ENCODE assay signal across 16 cellular contexts in genomic region chr5:120540097-120540496, GRCh38.
DNase-seq lines count a peak whose midpoint lies in the region; ATAC-seq, FAIRE-seq and TF ChIP-seq lines count a peak whose summit lies in the region.
"Had no signal": no experiment of that assay in that cellular context is flagged by ENCODE, and none has a peak within 500 bp of the region (broad histone marks: within the 10 kb centered on the region; RNA-seq: fewer than 3 reads in every experiment).

No MANE protein-coding gene starts in this region.

- no peaks in the 10 kb centered on the region for H3K9me2 ChIP-seq in GM23338 (ENCODE audit: insufficient read depth)

- no peak for FAIRE-seq in astrocyte (lab: Jason Lieb, UNC)
- FAIRE-seq: GM12878, GM18507 had no signal

- no peaks in the 10 kb centered on the region for H3F3A ChIP-seq in GM23338 (replicated peaks; ENCODE audit: low read depth)
- H3F3A ChIP-seq in neural progenitor cell (ENCODE audit: low read depth): no peaks in the 10 kb centered on the region

- no peak overlapping the region for H3K4me3 ChIP-seq in ACC112 (ENCODE audit: low read depth, low read length)
- no peak overlapping the region for H3K4me3 ChIP-seq in GM23338
- no peak overlapping the region for H3K4me3 ChIP-seq in astrocyte (ENCODE audit: insufficient read depth, low read depth, low read length)
- H3K4me3 ChIP-seq in neural progenitor cell: no peak overlapping the region
- no peak overlapping the region for H3K4me3 ChIP-seq in gastrocnemius medialis
- H3K4me3 ChIP-seq: GM12878 had no signal

- peaks cover 53% of the 10 kb centered on the region for H3K4me1 ChIP-seq in ACC112 (ENCODE audit: control insufficient read depth, insufficient read depth, low read length, unreplicated experiment)
- H3K4me1 ChIP-seq in GM23338 (ENCODE audit: insufficient read depth): 0 out of 2 replicates have a peak, but pooled peaks cover 3% of the 10 kb centered on the region
- H3K4me1 ChIP-seq in astrocyte (ENCODE audit: insufficient read depth, low read length): peaks cover 17% of the 10 kb centered on the region
- no peaks in the 10 kb centered on the region for H3K4me1 ChIP-seq in neural progenitor cell
- H3K4me1 ChIP-seq in gastrocnemius medialis: peaks cover 0 to 18% of the 10 kb centered on the region in 2 donors

- no peak for TF ChIP-seq CTCF in GM23338 (conservative IDR thresholded peaks at IDR 0.05; ENCODE audit: low read depth in 2 of 2)
- TF ChIP-seq CTCF in astrocyte (IDR thresholded peaks at IDR 0.05; ENCODE audit: insufficient read depth, low read depth, low read length): no peak
- no peak for TF ChIP-seq CTCF in neural progenitor cell (IDR thresholded peaks at IDR 0.05)
- no peak for TF ChIP-seq CTCF in GM20000 (IDR thresholded peaks at IDR 0.05; ENCODE audit: extremely low read depth, missing control alignments)
- no peak for TF ChIP-seq CTCF in gastrocnemius medialis (IDR thresholded peaks at IDR 0.05 in 4 of 5, conservative IDR thresholded peaks at IDR 0.05 in 1 of 5)

- H3K9me3 Mint-ChIP-seq in GM23338: no peaks in the 10 kb centered on the region
- H3K9me3 Mint-ChIP-seq in astrocyte (ENCODE audit: unreplicated experiment): no peaks in the 10 kb centered on the region
- H3K9me3 Mint-ChIP-seq in neural progenitor cell: no peaks in the 10 kb centered on the region

- no peaks in the 10 kb centered on the region for H3K9me3 ChIP-seq in astrocyte (ENCODE audit: insufficient read depth, low read depth, low read length)
- no peaks in the 10 kb centered on the region for H3K9me3 ChIP-seq in neural progenitor cell (ENCODE audit: low read depth)
- H3K9me3 ChIP-seq in gastrocnemius medialis: no peaks in the 10 kb centered on the region

- H3K27ac ChIP-seq in ACC112 (ENCODE audit: low read depth, low read length) (peak overlapping the region; percentile 41), GM23338 (ENCODE audit: low read depth) (no peak overlapping the region), astrocyte (ENCODE audit: low read depth, low read length) (peak overlapping the region; percentile 38), neural progenitor cell (no peak overlapping the region), gastrocnemius medialis (no peak overlapping the region)

- in situ Hi-C loops in gastrocnemius medialis (cut with MboI; ENCODE audit: low sequenced_read_pairs in 4 of 4): no loop called here

- peaks cover 44% of the 10 kb centered on the region for H3K79me2 ChIP-seq in ACC112 (ENCODE audit: control insufficient read depth, insufficient read depth, low read length, unreplicated experiment)
- H3K79me2 ChIP-seq in GM23338 (replicated peaks; ENCODE audit: insufficient read depth): no peaks in the 10 kb centered on the region
- H3K79me2 ChIP-seq in astrocyte (ENCODE audit: insufficient read depth, low read length): peaks cover 34% of the 10 kb centered on the region
- no peaks in the 10 kb centered on the region for H3K79me2 ChIP-seq in neural progenitor cell (ENCODE audit: low read depth)

- no peak overlapping the region for H3K27ac Mint-ChIP-seq in GM23338
- H3K27ac Mint-ChIP-seq in astrocyte (ENCODE audit: unreplicated experiment): no peak overlapping the region
- H3K27ac Mint-ChIP-seq in neural progenitor cell: no peak overlapping the region
- H3K27ac Mint-ChIP-seq: CD4-positive, alpha-beta T cell had no signal

- H4K20me1 ChIP-seq in GM23338 (replicated peaks; ENCODE audit: insufficient read depth): no peaks in the 10 kb centered on the region
- no peaks in the 10 kb centered on the region for H4K20me1 ChIP-seq in astrocyte (ENCODE audit: insufficient read depth, low read length)
- H4K20me1 ChIP-seq in neural progenitor cell (ENCODE audit: low read depth): no peaks in the 10 kb centered on the region

- H3K27me3 ChIP-seq in ACC112 (ENCODE audit: insufficient read depth, low read length): no peaks in the 10 kb centered on the region
- no peaks in the 10 kb centered on the region for H3K27me3 ChIP-seq in GM23338 (ENCODE audit: insufficient read depth)
- H3K27me3 ChIP-seq in astrocyte (ENCODE audit: insufficient read depth, low read length): no peaks in the 10 kb centered on the region
- no peaks in the 10 kb centered on the region for H3K27me3 ChIP-seq in neural progenitor cell
- no peaks in the 10 kb centered on the region for H3K27me3 ChIP-seq in gastrocnemius medialis

- H3K9ac ChIP-seq in astrocyte (ENCODE audit: low read length) (no peak overlapping the region), neural progenitor cell (no peak overlapping the region)

- H3K36me3 ChIP-seq in ACC112 (ENCODE audit: insufficient read depth, low read length): no peaks in the 10 kb centered on the region; the same call in 1 of the 2 replicates
- H3K36me3 ChIP-seq in GM23338 (ENCODE audit: insufficient read depth): no peaks in the 10 kb centered on the region; the same call in 1 of the 2 replicates
- H3K36me3 ChIP-seq in astrocyte (ENCODE audit: insufficient read depth, low read length): no peaks in the 10 kb centered on the region
- no peaks in the 10 kb centered on the region for H3K36me3 ChIP-seq in neural progenitor cell
- H3K36me3 ChIP-seq in gastrocnemius medialis: no peaks in the 10 kb centered on the region

- H3K4me2 ChIP-seq in GM23338 (no peak overlapping the region), astrocyte (ENCODE audit: low read length) (no peak overlapping the region), neural progenitor cell (no peak overlapping the region)

- intact Hi-C loops in gastrocnemius medialis (cut with DNase I; ENCODE audit: low total_unique reads): no loop called here

- peaks cover 4% of the 10 kb centered on the region for H3K27me3 Mint-ChIP-seq in GM23338 (ENCODE audit: insufficient read depth, low read depth, poor library complexity)
- no peaks in the 10 kb centered on the region for H3K27me3 Mint-ChIP-seq in astrocyte (ENCODE audit: low read depth, unreplicated experiment)
- H3K27me3 Mint-ChIP-seq in neural progenitor cell (ENCODE audit: insufficient read depth, low read depth): peaks cover 2% of the 10 kb centered on the region
- H3K27me3 Mint-ChIP-seq: CD4-positive, alpha-beta T cell had no signal

- no peak for DNase-seq in GM23338 (ENCODE audit: low spot score)
- DNase-seq in astrocyte (ENCODE audit: low read depth): no peak
- no peak for DNase-seq in neural progenitor cell (ENCODE audit: low spot score)
- no peak for DNase-seq in kidney tubule cell (ENCODE audit: low spot score)
- no peak for DNase-seq in GM20000 (ENCODE audit: low spot score)
- no peak for DNase-seq in gastrocnemius medialis
- DNase-seq: 8988T; ACHN; C1 segment of cervical spinal cord; CD4-positive, alpha-beta T cell; DMS79; H7 had no signal

- peak overlapping the region; percentile 21 for H2AFZ ChIP-seq in ACC112 (ENCODE audit: low read length, unreplicated experiment)
- 0 out of 2 replicates have a peak overlapping the region, but pooled peaks have one; percentile 8 for H2AFZ ChIP-seq in GM23338
- H2AFZ ChIP-seq in astrocyte (ENCODE audit: low read depth, low read length): no peak overlapping the region
- peak overlapping the region; percentile 15 for H2AFZ ChIP-seq in neural progenitor cell (replicated peaks)

- TF ChIP-seq POLR2A in gastrocnemius medialis (IDR thresholded peaks at IDR 0.05): no peak

- ATAC-seq in GM23338: no peak; the same call in 2 of the 3 replicates
- ATAC-seq in gastrocnemius medialis: no peak
- ATAC-seq in GM21390 (IDR thresholded peaks at IDR 0.05; ENCODE audit: unreplicated experiment): no peak
- ATAC-seq: GM12878 had no signal

- H3K36me3 Mint-ChIP-seq in GM23338 (ENCODE audit: low read depth): no peaks in the 10 kb centered on the region
- no peaks in the 10 kb centered on the region for H3K36me3 Mint-ChIP-seq in astrocyte (ENCODE audit: low read depth, unreplicated experiment)
- H3K36me3 Mint-ChIP-seq in neural progenitor cell: no peaks in the 10 kb centered on the region

- no peak overlapping the region for H3K4me3 Mint-ChIP-seq in GM23338
- no peak overlapping the region for H3K4me3 Mint-ChIP-seq in astrocyte (ENCODE audit: unreplicated experiment)
- H3K4me3 Mint-ChIP-seq in neural progenitor cell: no peak overlapping the region
- H3K4me3 Mint-ChIP-seq: CD4-positive, alpha-beta T cell had no signal

- H3K4me1 Mint-ChIP-seq in GM23338 (peaks cover 12% of the 10 kb centered on the region), astrocyte (ENCODE audit: low read depth, unreplicated experiment) (peaks cover 17% of the 10 kb centered on the region), neural progenitor cell (no peaks in the 10 kb centered on the region)

TF ChIP-seq in GM23338, 12 proteins besides CTCF, POLR2A, EP300 and RAD21 (continues in another document):
- TF ChIP-seq REST (IDR thresholded peaks at IDR 0.05; ENCODE audit: unreplicated experiment) (no peak), ZNF331 (CRISPR knock-in tag; IDR thresholded peaks at IDR 0.05; ENCODE audit: low read depth) (no peak), EZH2 (IDR thresholded peaks at IDR 0.05; ENCODE audit: low read depth, unreplicated experiment) (no peak), EZH2phosphoT487 (IDR thresholded peaks at IDR 0.05; ENCODE audit: unreplicated experiment) (no peak), STAT1 (IDR thresholded peaks at IDR 0.05; ENCODE audit: unreplicated experiment) (no peak), JUNB (IDR thresholded peaks at IDR 0.05; ENCODE audit: unreplicated experiment) (no peak), NANOG (IDR thresholded peaks at IDR 0.05; ENCODE audit: borderline replicate concordance) (no peak), ZNF114 (CRISPR knock-in tag; IDR thresholded peaks at IDR 0.05) (no peak)

Comparison
In these comparisons a context has a peak if more than half of its experiments do, and no peak if none do; other contexts are left out.
1. H3K27ac ChIP-seq: peak in ACC112 (single experiment) and astrocyte (single experiment); none in GM23338 (single experiment), neural progenitor cell (single experiment) and gastrocnemius medialis (0 of 4).